ENCODE assay signal across 17 cellular contexts in genomic region chr7:132080967-132081668, GRCh38.
DNase-seq lines count a peak whose midpoint lies in the region; ATAC-seq, FAIRE-seq and TF ChIP-seq lines count a peak whose summit lies in the region.
"Had no signal": no experiment of that assay in that cellular context is flagged by ENCODE, and none has a peak within 500 bp of the region (broad histone marks: within the 10 kb centered on the region; RNA-seq: fewer than 3 reads in every experiment).

No MANE protein-coding gene starts in this region.

- no peak overlapping the region for H3K27ac Mint-ChIP-seq in astrocyte (ENCODE audit: unreplicated experiment)
- H3K27ac Mint-ChIP-seq in effector memory CD8-positive, alpha-beta T cell: no peak overlapping the region
- H3K27ac Mint-ChIP-seq: CD14-positive monocyte, nephron progenitor cell, T-cell had no signal

- FAIRE-seq in astrocyte (lab: Jason Lieb, UNC): peak; percentile 60
- FAIRE-seq in small intestine (lab: Jason Lieb, UNC): no peak

- TF ChIP-seq CTCF in astrocyte (IDR thresholded peaks at IDR 0.05; ENCODE audit: insufficient read depth, low read depth, low read length): no peak
- no peak for TF ChIP-seq CTCF in GM10266 (IDR thresholded peaks at IDR 0.05; ENCODE audit: control insufficient read depth, insufficient read depth, low read depth, missing control alignments)

- H3K4me1 ChIP-seq in BLaER1 treated with 17β-estradiol and CSF1 and Interleukin-3, amounts not matched to agents 10 nM and 100 nM: peaks cover 0 to 32% (median 28%) of the 10 kb centered on the region in 10 experiments; a peak in 16 of 20 replicates
- H3K4me1 ChIP-seq in astrocyte (ENCODE audit: insufficient read depth, low read length) (no peaks in the 10 kb centered on the region), right cardiac atrium (ENCODE audit: control insufficient read depth, insufficient read depth, low read length) (peaks cover 8% of the 10 kb centered on the region), small intestine (ENCODE audit: control insufficient read depth in 2 of 2, insufficient read depth in 1 of 2, low read depth in 1 of 2, low read length in 1 of 2) (no peaks in the 10 kb centered on the region)

- DNase-seq in astrocyte (ENCODE audit: low read depth) (peak; percentile 90), right cardiac atrium (no peak), small intestine (peak; percentile 44), GM10266 (ENCODE audit: extremely low spot score) (no peak)
- DNase-seq in effector memory CD8-positive, alpha-beta T cell: no peak
- DNase-seq: activated CD4-positive, alpha-beta T cell treated with anti-CD3 and anti-CD28 coated beads for 4 hours; activated effector memory CD4-positive, alpha-beta T cell treated with Interleukin-2 at 50 U/mL for 16 hours; caudate nucleus; GDM1; MM.1S; nephron progenitor cell; OCI-M1; T-cell had no signal

- H2AFZ ChIP-seq in astrocyte (ENCODE audit: low read depth, low read length): no peak overlapping the region

- ATAC-seq in right cardiac atrium (peak; percentile 84 to 86), HG03175 (IDR thresholded peaks at IDR 0.05; ENCODE audit: unreplicated experiment) (no peak), HG03460 (IDR thresholded peaks at IDR 0.05; ENCODE audit: unreplicated experiment) (no peak)
- no peak for ATAC-seq in effector memory CD8-positive, alpha-beta T cell (replicated peaks)
- ATAC-seq: T-cell had no signal

- WGBS in right cardiac atrium: 66% methylated on average over 6 of the region's 6 CpGs
- 55 to 71% (median 66%) methylated on average over 6 of the region's 6 CpGs for WGBS in small intestine, 3 donors

- no peak overlapping the region for H3K4me3 Mint-ChIP-seq in astrocyte (ENCODE audit: unreplicated experiment)
- H3K4me3 Mint-ChIP-seq in effector memory CD8-positive, alpha-beta T cell: no peak overlapping the region
- H3K4me3 Mint-ChIP-seq: CD14-positive monocyte, nephron progenitor cell, T-cell had no signal

- no peaks in the 10 kb centered on the region for H4K20me1 ChIP-seq in BLaER1 treated with 17β-estradiol and CSF1 and Interleukin-3, amounts not matched to agents 10 nM and 100 nM
- no peaks in the 10 kb centered on the region for H4K20me1 ChIP-seq in astrocyte (ENCODE audit: insufficient read depth, low read length)

- no peaks in the 10 kb centered on the region for H3K36me3 ChIP-seq in BLaER1 treated with 17β-estradiol and CSF1 and Interleukin-3, amounts not matched to agents 10 nM and 100 nM
- H3K36me3 ChIP-seq in astrocyte (ENCODE audit: insufficient read depth, low read length) (no peaks in the 10 kb centered on the region), small intestine (ENCODE audit: control insufficient read depth in 2 of 2, insufficient read depth in 2 of 2, low read length in 2 of 2) (no peaks in the 10 kb centered on the region)

- peak overlapping the region in 9 of 11 experiments; percentile 0 to 71 (median 54); a peak in 16 of 22 replicates for H3K4me2 ChIP-seq in BLaER1 treated with 17β-estradiol and CSF1 and Interleukin-3, amounts not matched to agents 10 nM and 100 nM
- H3K4me2 ChIP-seq in astrocyte (ENCODE audit: low read length): no peak overlapping the region

- no peaks in the 10 kb centered on the region for H3K79me2 ChIP-seq in astrocyte (ENCODE audit: insufficient read depth, low read length)

- H3K27me3 Mint-ChIP-seq in astrocyte (ENCODE audit: low read depth, unreplicated experiment): peaks cover 37% of the 10 kb centered on the region
- peaks cover 54 to 64% of the 10 kb centered on the region in 2 donors for H3K27me3 Mint-ChIP-seq in effector memory CD8-positive, alpha-beta T cell

- no peaks in the 10 kb centered on the region for H3K4me1 Mint-ChIP-seq in astrocyte (ENCODE audit: low read depth, unreplicated experiment)
- H3K4me1 Mint-ChIP-seq in effector memory CD8-positive, alpha-beta T cell (ENCODE audit: low read depth in 2 of 2): no peaks in the 10 kb centered on the region
- H3K4me1 Mint-ChIP-seq: CD14-positive monocyte, T-cell had no signal

- intact Hi-C loops in right cardiac atrium (cut with DNase I): no loop called here

- H3K9ac ChIP-seq in BLaER1 treated with 17β-estradiol and CSF1 and Interleukin-3, amounts not matched to agents 10 nM and 100 nM: no peak overlapping the region
- H3K9ac ChIP-seq in astrocyte (ENCODE audit: low read length): no peak overlapping the region

- peaks cover 3% of the 10 kb centered on the region for H3K9me3 Mint-ChIP-seq in astrocyte (ENCODE audit: unreplicated experiment)
- no peaks in the 10 kb centered on the region for H3K9me3 Mint-ChIP-seq in effector memory CD8-positive, alpha-beta T cell
- H3K9me3 Mint-ChIP-seq: nephron progenitor cell had no signal

- H3K9me3 ChIP-seq in BLaER1 treated with 17β-estradiol and CSF1 and Interleukin-3, amounts not matched to agents 10 nM and 100 nM (replicated peaks in 1 of 11): no peaks in the 10 kb centered on the region
- H3K9me3 ChIP-seq in astrocyte (ENCODE audit: insufficient read depth, low read depth, low read length) (no peaks in the 10 kb centered on the region), right cardiac atrium (ENCODE audit: control insufficient read depth, low read length) (no peaks in the 10 kb centered on the region), small intestine (ENCODE audit: control insufficient read depth, low read depth) (no peaks in the 10 kb centered on the region)

- no peak overlapping the region for H3K4me3 ChIP-seq in BLaER1 treated with 17β-estradiol and CSF1 and Interleukin-3, amounts not matched to agents 10 nM and 100 nM
- H3K4me3 ChIP-seq in astrocyte (ENCODE audit: insufficient read depth, low read depth, low read length) (no peak overlapping the region), right cardiac atrium (ENCODE audit: low read length) (no peak overlapping the region), small intestine (ENCODE audit: low read depth in 1 of 2, low read length in 2 of 2) (no peak overlapping the region)

- no peak overlapping the region for H3K27ac ChIP-seq in BLaER1 treated with 17β-estradiol and CSF1 and Interleukin-3, amounts not matched to agents 10 nM and 100 nM
- H3K27ac ChIP-seq in astrocyte (ENCODE audit: low read depth, low read length) (no peak overlapping the region), right cardiac atrium (ENCODE audit: low read length) (no peak overlapping the region), small intestine (ENCODE audit: low read depth in 1 of 2, low read length in 1 of 2) (peak overlapping the region in 1 of 2 donors; percentile 22)

- H3K27me3 ChIP-seq in BLaER1 treated with 17β-estradiol and CSF1 and Interleukin-3, amounts not matched to agents 10 nM and 100 nM: no peaks in the 10 kb centered on the region
- H3K27me3 ChIP-seq in astrocyte (ENCODE audit: insufficient read depth, low read length): peaks cover 3% of the 10 kb centered on the region
- H3K27me3 ChIP-seq in right cardiac atrium (ENCODE audit: control insufficient read depth, insufficient read depth): no peaks in the 10 kb centered on the region
- H3K27me3 ChIP-seq in small intestine (ENCODE audit: control insufficient read depth in 2 of 2, insufficient read depth in 2 of 2, low read length in 2 of 2): no peaks in the 10 kb centered on the region

- H3K36me3 Mint-ChIP-seq in astrocyte (ENCODE audit: low read depth, unreplicated experiment): no peaks in the 10 kb centered on the region
- peaks cover 3% of the 10 kb centered on the region for H3K36me3 Mint-ChIP-seq in effector memory CD8-positive, alpha-beta T cell (ENCODE audit: insufficient read depth)
- H3K36me3 Mint-ChIP-seq: CD14-positive monocyte, T-cell had no signal

Comparison
In these comparisons a context has a peak if more than half of its experiments do, and no peak if none do; other contexts are left out.
1. DNase-seq: peak in astrocyte (single experiment) and small intestine (single experiment); none in right cardiac atrium (0 of 3), GM10266 (single experiment) and effector memory CD8-positive, alpha-beta T cell (0 of 3).
2. ATAC-seq: peak in right cardiac atrium (2 of 2); none in HG03175 (single experiment), effector memory CD8-positive, alpha-beta T cell (single experiment) and HG03460 (single experiment).